Comparison of ENCODE assay signal across 1 cellular context in genomic region chr3:117735481-117736101, GRCh38.
A peak's percentile ranks its signal among the peaks of the same experiment; 100 is the strongest.
TF ChIP-seq lines count a peak whose summit lies in the region.

No MANE protein-coding gene starts in this region.

TF ChIP-seq in IMR-90, 13 proteins besides CTCF, POLR2A, EP300 and RAD21 (continued from another document):
- TF ChIP-seq CHD1 (IDR thresholded peaks at IDR 0.05; ENCODE audit: low read depth, low read length) (no peak), RCOR1 (IDR thresholded peaks at IDR 0.05; ENCODE audit: insufficient replicate concordance, low read length) (no peak), RFX5 (IDR thresholded peaks at IDR 0.05; ENCODE audit: low read depth, low read length) (no peak), CEBPB (IDR thresholded peaks at IDR 0.05; ENCODE audit: low read depth, low read length) (peak; percentile 79), NFE2L2 (IDR thresholded peaks at IDR 0.05; ENCODE audit: low read depth, low read length) (no peak; the same call in 1 of the 2 replicates), BHLHE40 (IDR thresholded peaks at IDR 0.05; ENCODE audit: low read depth, low read length) (no peak)
